9 cellular contexts compared by ENCODE assay signal in the genomic region with DNA sequence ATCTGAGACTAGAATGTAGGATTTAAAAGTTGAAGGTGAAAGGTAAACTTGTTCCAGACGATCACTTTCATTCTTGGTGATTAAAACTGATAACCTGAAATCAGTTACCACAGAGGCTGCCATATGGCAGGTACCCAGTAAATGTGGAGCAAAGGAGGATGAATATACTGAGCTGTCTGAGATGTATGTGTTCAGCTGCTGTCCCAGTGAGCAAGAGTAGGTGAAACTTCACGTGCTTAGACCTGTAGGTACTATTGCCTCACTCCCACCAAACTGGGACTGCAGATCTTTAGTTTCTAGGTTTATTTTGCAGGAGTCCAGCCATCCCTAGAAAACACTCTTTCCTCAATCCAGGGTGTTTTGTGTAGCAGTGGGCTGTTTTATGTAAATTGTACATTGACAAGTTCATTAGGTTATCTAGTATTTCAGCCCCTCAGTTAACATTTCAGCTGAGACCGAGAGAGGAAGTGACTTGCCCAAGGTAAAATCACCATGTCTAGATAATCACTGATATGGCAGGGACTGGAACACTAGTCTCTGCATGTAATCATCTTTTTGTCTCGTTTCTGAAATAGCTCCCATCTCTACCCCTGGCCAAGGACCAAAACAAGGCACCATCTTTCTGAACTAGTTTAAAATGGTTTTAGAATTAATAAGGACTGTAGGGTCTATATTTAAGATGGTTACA.
A peak's percentile ranks its signal among the peaks of the same experiment; 100 is the strongest.
DNase-seq lines count a peak whose midpoint lies in the region; ATAC-seq and TF ChIP-seq lines count a peak whose summit lies in the region.
"Had no signal": no experiment of that assay in that cellular context is flagged by ENCODE, and none has a peak within 500 bp of the region (broad histone marks: within the 10 kb centered on the region; RNA-seq: fewer than 3 reads in every experiment).

No MANE protein-coding gene starts in this region.

- no peaks in the 10 kb centered on the region for H3K9me3 Mint-ChIP-seq in activated naive CD4-positive, alpha-beta T cell treated with anti-CD3 and anti-CD28 coated beads, Interleukin-2, amount 50 U/mL, for 72 hours
- no peaks in the 10 kb centered on the region for H3K9me3 Mint-ChIP-seq in activated naive CD4-positive, alpha-beta T cell treated with anti-CD3 and anti-CD28 coated beads, Interleukin-2, amount 10 ng/mL, durations not matched to agents 7 days and 5 days
- no peaks in the 10 kb centered on the region for H3K9me3 Mint-ChIP-seq in effector memory CD8-positive, alpha-beta T cell
- H3K9me3 Mint-ChIP-seq: WTC11 had no signal

- peak overlapping the region; percentile 42 to 57 for H3K27ac Mint-ChIP-seq in activated naive CD4-positive, alpha-beta T cell treated with anti-CD3 and anti-CD28 coated beads, Interleukin-2, amount 50 U/mL, for 72 hours
- H3K27ac Mint-ChIP-seq in activated naive CD4-positive, alpha-beta T cell treated with anti-CD3 and anti-CD28 coated beads, Interleukin-2, amount 10 ng/mL, durations not matched to agents 7 days and 5 days: no peak overlapping the region
- peak overlapping the region; percentile 41 to 87 for H3K27ac Mint-ChIP-seq in effector memory CD8-positive, alpha-beta T cell
- H3K27ac Mint-ChIP-seq: WTC11 had no signal

- CTCF ChIA-PET in activated naive CD4-positive, alpha-beta T cell treated with anti-CD3 and anti-CD28 coated beads, Interleukin-2, amount 10 ng/mL, durations not matched to agents 7 days and 5 days (lab: Charles Lee): interaction anchor here (0.9 to 10.9 kb wide), 2 partner anchors 13 to 77 kb away, joined by 3 to 139 read pairs; a partner anchor contains a TSS

- in situ Hi-C loops in GM13976 (cut with MboI; ENCODE audit: low sequenced_read_pairs, unreplicated experiment): no loop called here

- TF ChIP-seq CTCF in omental fat pad (IDR thresholded peaks at IDR 0.05) (no peak), GM13976 (IDR thresholded peaks at IDR 0.05; ENCODE audit: borderline replicate concordance, control extremely low read depth, extremely low read depth, insufficient read depth, missing control alignments) (no peak)

- peaks cover 28% of the 10 kb centered on the region for H3K4me1 Mint-ChIP-seq in activated naive CD4-positive, alpha-beta T cell treated with anti-CD3 and anti-CD28 coated beads, Interleukin-2, amount 10 ng/mL, durations not matched to agents 7 days and 5 days
- peaks cover 23 to 56% of the 10 kb centered on the region in 2 donors for H3K4me1 Mint-ChIP-seq in effector memory CD8-positive, alpha-beta T cell (ENCODE audit: low read depth in 2 of 2)

- no peaks in the 10 kb centered on the region for H3K27me3 Mint-ChIP-seq in activated naive CD4-positive, alpha-beta T cell treated with anti-CD3 and anti-CD28 coated beads, Interleukin-2, amount 10 ng/mL, durations not matched to agents 7 days and 5 days
- H3K27me3 Mint-ChIP-seq in effector memory CD8-positive, alpha-beta T cell: no peaks in the 10 kb centered on the region

- no peak overlapping the region for H3K4me3 Mint-ChIP-seq in activated naive CD4-positive, alpha-beta T cell treated with anti-CD3 and anti-CD28 coated beads, Interleukin-2, amount 10 ng/mL, durations not matched to agents 7 days and 5 days
- peak overlapping the region; percentile 6 to 21 for H3K4me3 Mint-ChIP-seq in effector memory CD8-positive, alpha-beta T cell
- H3K4me3 Mint-ChIP-seq: WTC11 had no signal

- peak; percentile 79 to 88 for ATAC-seq in activated naive CD4-positive, alpha-beta T cell treated with anti-CD3 and anti-CD28 coated beads, Interleukin-2, amount 50 U/mL, for 72 hours
- peak; percentile 58 for ATAC-seq in HG03280 (IDR thresholded peaks at IDR 0.05; ENCODE audit: unreplicated experiment)
- ATAC-seq in effector memory CD8-positive, alpha-beta T cell (replicated peaks): no peak
- ATAC-seq in omental fat pad (ENCODE audit: low FRiP score): no peak
- ATAC-seq: WTC11 had no signal

- DNase-seq in activated naive CD4-positive, alpha-beta T cell treated with anti-CD3 and anti-CD28 coated beads, Interleukin-2, amount 50 U/mL, for 72 hours (ENCODE audit: low spot score in 2 of 2): no peak
- DNase-seq in activated naive CD4-positive, alpha-beta T cell treated with anti-CD3 and anti-CD28 coated beads, Interleukin-2, amount 10 ng/mL, durations not matched to agents 7 days and 5 days: no peak
- no peak for DNase-seq in effector memory CD8-positive, alpha-beta T cell
- DNase-seq in ureter (ENCODE audit: low spot score) (peak; percentile 40), omental fat pad (ENCODE audit: low spot score) (no peak), GM13976 (ENCODE audit: low spot score) (no peak)
- no peak for DNase-seq in stimulated activated CD4-positive, alpha-beta T cell treated with anti-CD3 and anti-CD28 coated beads, Interleukin-4, amount 100 ng/mL, for 24 hours

- peaks cover 5 to 8% of the 10 kb centered on the region in 2 donors for H3K36me3 Mint-ChIP-seq in activated naive CD4-positive, alpha-beta T cell treated with anti-CD3 and anti-CD28 coated beads, Interleukin-2, amount 50 U/mL, for 72 hours
- H3K36me3 Mint-ChIP-seq in activated naive CD4-positive, alpha-beta T cell treated with anti-CD3 and anti-CD28 coated beads, Interleukin-2, amount 10 ng/mL, durations not matched to agents 7 days and 5 days: peaks cover 15% of the 10 kb centered on the region
- peaks cover 6% of the 10 kb centered on the region for H3K36me3 Mint-ChIP-seq in effector memory CD8-positive, alpha-beta T cell (ENCODE audit: insufficient read depth)

Comparison
In these comparisons a context has a peak if more than half of its experiments do, and no peak if none do; other contexts are left out.
1. ATAC-seq: peak in activated naive CD4-positive, alpha-beta T cell treated with anti-CD3 and anti-CD28 coated beads, Interleukin-2, amount 50 U/mL, for 72 hours (2 of 2) and HG03280 (single experiment); none in effector memory CD8-positive, alpha-beta T cell (single experiment) and omental fat pad (single experiment).